Comparison of ENCODE assay signal across 9 cellular contexts in genomic region chr19:48745208-48745995, GRCh38. TPM values are rescaled to one million over a fixed set of nuclear protein-coding genes. Genes with fewer than 3 reads are reported as not detected.
A peak's percentile ranks its signal among the peaks of the same experiment; 100 is the strongest.
DNase-seq lines count a peak whose midpoint lies in the region; ATAC-seq and TF ChIP-seq lines count a peak whose summit lies in the region.
"Had no signal": no experiment of that assay in that cellular context is flagged by ENCODE, and none has a peak within 500 bp of the region (broad histone marks: within the 10 kb centered on the region; RNA-seq: fewer than 3 reads in every experiment).

No MANE protein-coding gene starts in this region.

- no peak overlapping the region for H3K27ac ChIP-seq in CD4-positive, alpha-beta memory T cell (ENCODE audit: low read depth, low read length)
- H3K27ac ChIP-seq in heart left ventricle, result peak overlapping the region in 2 of 12 donors; percentile 86 to 87
- no peak overlapping the region for H3K27ac ChIP-seq in suprapubic skin
- H3K27ac ChIP-seq: tibial nerve had no signal

- H3K4me1 ChIP-seq in CD4-positive, alpha-beta memory T cell (ENCODE audit: insufficient read depth, low read length), result peaks cover 22% of the 10 kb centered on the region
- H3K4me1 ChIP-seq in heart left ventricle (peaks cover 0 to 26% (median 9%) of the 10 kb centered on the region in 12 donors), suprapubic skin (peaks cover 13% of the 10 kb centered on the region)

- WGBS in heart left ventricle, 4 donors, result 33 to 46% (median 43%) methylated on average over 33 of the region's 33 CpGs
- 32% methylated on average over 33 of the region's 33 CpGs for WGBS in suprapubic skin

- TF ChIP-seq CTCF in HFFc6 (IDR thresholded peaks at IDR 0.05) (no peak), heart left ventricle (IDR thresholded peaks at IDR 0.05) (no peak), suprapubic skin (IDR thresholded peaks at IDR 0.05) (no peak)

- intact Hi-C loops in CD4-positive, alpha-beta memory T cell (cut with micrococcal nuclease), result no loop called here
- intact Hi-C loops in heart left ventricle (cut with DNase I), result no loop called here

- H3K4me3 Mint-ChIP-seq in CD4-positive, alpha-beta memory T cell, result peak overlapping the region in 1 of 8 donors; percentile 36
- H3K4me3 Mint-ChIP-seq in HFFc6, result no peak overlapping the region
- H3K4me3 Mint-ChIP-seq in activated naive CD4-positive, alpha-beta T cell treated with anti-CD3 and anti-CD28 coated beads, Interleukin-2, amount 10 ng/mL, durations not matched to agents 7 days and 5 days, result no peak overlapping the region

- H3K27me3 ChIP-seq in CD4-positive, alpha-beta memory T cell (ENCODE audit: insufficient read depth, low read length), result peaks cover 5% of the 10 kb centered on the region
- H3K27me3 ChIP-seq in heart left ventricle (peaks cover 0 to 8% (median 0%) of the 10 kb centered on the region in 9 donors), suprapubic skin (no peaks in the 10 kb centered on the region)

- peaks cover 8 to 22% (median 16%) of the 10 kb centered on the region in 4 donors for H3K4me1 Mint-ChIP-seq in CD4-positive, alpha-beta memory T cell
- H3K4me1 Mint-ChIP-seq in HFFc6 (ENCODE audit: low read depth), result no peaks in the 10 kb centered on the region
- H3K4me1 Mint-ChIP-seq in activated naive CD4-positive, alpha-beta T cell treated with anti-CD3 and anti-CD28 coated beads, Interleukin-2, amount 10 ng/mL, durations not matched to agents 7 days and 5 days, result peaks cover 30% of the 10 kb centered on the region

- POLR2A ChIA-PET in CD4-positive, alpha-beta memory T cell (lab: Charles Lee; ENCODE audit: partially characterized antibody), result no interaction called here

- no peak for TF ChIP-seq EP300 in suprapubic skin (IDR thresholded peaks at IDR 0.05)

- peaks cover 0 to 1% (median 0%) of the 10 kb centered on the region in 8 donors for H3K9me3 Mint-ChIP-seq in CD4-positive, alpha-beta memory T cell
- no peaks in the 10 kb centered on the region; the same call in 1 of the 2 replicates for H3K9me3 Mint-ChIP-seq in HFFc6
- H3K9me3 Mint-ChIP-seq in activated naive CD4-positive, alpha-beta T cell treated with anti-CD3 and anti-CD28 coated beads, Interleukin-2, amount 10 ng/mL, durations not matched to agents 7 days and 5 days, result no peaks in the 10 kb centered on the region

- H3K36me3 Mint-ChIP-seq in CD4-positive, alpha-beta memory T cell, result no peaks in the 10 kb centered on the region
- peaks cover 5% of the 10 kb centered on the region; the same call in 1 of the 2 replicates for H3K36me3 Mint-ChIP-seq in HFFc6 (ENCODE audit: low read depth)
- H3K36me3 Mint-ChIP-seq in activated naive CD4-positive, alpha-beta T cell treated with anti-CD3 and anti-CD28 coated beads, Interleukin-2, amount 10 ng/mL, durations not matched to agents 7 days and 5 days, result no peaks in the 10 kb centered on the region

- H3K4me3 ChIP-seq in CD4-positive, alpha-beta memory T cell (ENCODE audit: low read length in 2 of 2), result no peak overlapping the region
- H3K4me3 ChIP-seq in heart left ventricle (peak overlapping the region in 1 of 12 donors; percentile 10), suprapubic skin (no peak overlapping the region)
- H3K4me3 ChIP-seq: tibial nerve had no signal

- CTCF ChIA-PET in CD4-positive, alpha-beta memory T cell (lab: Charles Lee; ENCODE audit: partially characterized antibody), result interaction anchor here (1.3 kb wide), 1 partner anchor 15 kb away, joined by 4 read pairs; no protein-coding TSS in a partner anchor
- CTCF ChIA-PET in activated naive CD4-positive, alpha-beta T cell treated with anti-CD3 and anti-CD28 coated beads, Interleukin-2, amount 10 ng/mL, durations not matched to agents 7 days and 5 days (lab: Charles Lee), result no interaction called here

- no peak for TF ChIP-seq POLR2A in heart left ventricle (IDR thresholded peaks at IDR 0.05)
- TF ChIP-seq POLR2A in suprapubic skin (IDR thresholded peaks at IDR 0.05), result no peak

- H3K27ac Mint-ChIP-seq in CD4-positive, alpha-beta memory T cell, result peak overlapping the region in 1 of 7 donors; percentile 52
- no peak overlapping the region for H3K27ac Mint-ChIP-seq in HFFc6
- no peak overlapping the region for H3K27ac Mint-ChIP-seq in activated naive CD4-positive, alpha-beta T cell treated with anti-CD3 and anti-CD28 coated beads, Interleukin-2, amount 10 ng/mL, durations not matched to agents 7 days and 5 days

- peak in 2 of 4 donors; percentile 28 to 43 for ATAC-seq in heart left ventricle

- DNase-seq in CD4-positive, alpha-beta memory T cell, result peak; percentile 57 to 70 (median 63)
- DNase-seq in HFFc6 (peak; percentile 61), OCI-M2 (lab: John Stamatoyannopoulos, UW; ENCODE audit: unreplicated experiment) (peak; percentile 27), heart left ventricle (peak in 4 of 5 donors; percentile 60 to 69 (median 60)), suprapubic skin (ENCODE audit: low spot score in 2 of 2) (no peak), A172 (ENCODE audit: low spot score) (no peak)
- DNase-seq in activated naive CD4-positive, alpha-beta T cell treated with anti-CD3 and anti-CD28 coated beads, Interleukin-2, amount 10 ng/mL, durations not matched to agents 7 days and 5 days, result peak; percentile 64
- peak; percentile 30 for DNase-seq in stimulated activated CD4-positive, alpha-beta T cell treated with anti-CD3 and anti-CD28 coated beads, Interleukin-12 subunit alpha, Interleukin-12 subunit beta, amount 100 ng/mL, for 4 hours

- peaks cover 0 to 4% of the 10 kb centered on the region in 2 donors for H3K27me3 Mint-ChIP-seq in CD4-positive, alpha-beta memory T cell
- peaks cover 11% of the 10 kb centered on the region; the same call in 1 of the 2 replicates for H3K27me3 Mint-ChIP-seq in HFFc6 (ENCODE audit: insufficient read depth)
- H3K27me3 Mint-ChIP-seq in activated naive CD4-positive, alpha-beta T cell treated with anti-CD3 and anti-CD28 coated beads, Interleukin-2, amount 10 ng/mL, durations not matched to agents 7 days and 5 days, result peaks cover 86% of the 10 kb centered on the region

- no peaks in the 10 kb centered on the region for H3K36me3 ChIP-seq in CD4-positive, alpha-beta memory T cell (ENCODE audit: insufficient read depth, low read length)
- H3K36me3 ChIP-seq in heart left ventricle, result peaks cover 0 to 5% (median 0%) of the 10 kb centered on the region in 9 donors
- peaks cover 8% of the 10 kb centered on the region for H3K36me3 ChIP-seq in suprapubic skin
- H3K36me3 ChIP-seq: tibial nerve had no signal

- no peaks in the 10 kb centered on the region for H3K9me3 ChIP-seq in CD4-positive, alpha-beta memory T cell (ENCODE audit: control insufficient read depth in 1 of 2, low read length in 2 of 2)
- no peaks in the 10 kb centered on the region for H3K9me3 ChIP-seq in heart left ventricle
- H3K9me3 ChIP-seq in suprapubic skin, result no peaks in the 10 kb centered on the region
- H3K9me3 ChIP-seq: tibial nerve had no signal

RNA-seq across cellular contexts. Expression of gene IZUMO1, which starts 1.3 kb away (rescaled TPM):
- not detected for total RNA-seq in CD4-positive, alpha-beta memory T cell
- not detected for polyA plus RNA-seq in CD4-positive, alpha-beta memory T cell
- total RNA-seq in HFFc6 (2021; fragmentation: NEBNext Ultra II Directional; extraction: Animal tissue kit (Norgen Biotek cat#: 25700)), result not detected
- under 1 TPM; 0.13 to 0.56 (median 0.42) TPM for total RNA-seq in heart left ventricle
- under 1 TPM; 0.53 to 0.93 TPM for polyA plus RNA-seq in heart left ventricle
- under 1 TPM in 2 of 4 donors, not detected in 2; 0.40 to 0.45 TPM for total RNA-seq in suprapubic skin
- total RNA-seq in A172 (2014; rRNA removed; shearing (Covaris generic)), result not detected in 2 replicates

RNA-seq across cellular contexts. Expression of gene RASIP1, which starts 5.0 kb away (rescaled TPM):
- total RNA-seq in CD4-positive, alpha-beta memory T cell, result under 1 TPM in 1 of 2 experiments, not detected in 1; 0.22 TPM
- polyA plus RNA-seq in CD4-positive, alpha-beta memory T cell, result under 1 TPM; 0.10 to 0.25 TPM
- total RNA-seq in HFFc6 (2021; fragmentation: NEBNext Ultra II Directional; extraction: Animal tissue kit (Norgen Biotek cat#: 25700)), result under 1 TPM in 1 of 6 experiments, not detected in 5; 0.07 TPM
- total RNA-seq in heart left ventricle (10 to 100 TPM; 10.0 to 28.1 (median 15.3) TPM), suprapubic skin (10 to 100 TPM in 1 of 4 donors, 1 to 10 TPM in 3; 5.1 to 16.1 (median 6.5) TPM)
- 10 to 100 TPM; 14.6 to 15.7 TPM for polyA plus RNA-seq in heart left ventricle
- 0.07 and 0.12 TPM in 2 replicates for total RNA-seq in A172 (2014; rRNA removed; shearing (Covaris generic))

RNA-seq across cellular contexts. Expression of gene FUT1, which starts 7.0 kb away (rescaled TPM):
- total RNA-seq in CD4-positive, alpha-beta memory T cell, result under 1 TPM; 0.22 to 0.32 TPM
- polyA plus RNA-seq in CD4-positive, alpha-beta memory T cell, result under 1 TPM in 1 of 2 donors, not detected in 1; 0.11 TPM
- total RNA-seq in HFFc6 (2021; fragmentation: NEBNext Ultra II Directional; extraction: Animal tissue kit (Norgen Biotek cat#: 25700)), result under 1 TPM in 3 of 6 experiments, not detected in 3; 0.05 to 0.06 (median 0.05) TPM
- 1 to 10 TPM; 1.8 to 6.2 (median 2.7) TPM for total RNA-seq in heart left ventricle
- polyA plus RNA-seq in heart left ventricle, result 1 to 10 TPM; 2.3 to 3.0 TPM
- total RNA-seq in suprapubic skin, result 1 to 10 TPM; 1.2 to 3.9 (median 2.6) TPM
- total RNA-seq in A172 (2014; rRNA removed; shearing (Covaris generic)), result 0.81 and 0.98 TPM in 2 replicates

RNA-seq across cellular contexts. Expression of gene FGF21, which starts 9.9 kb away (rescaled TPM):
- total RNA-seq in CD4-positive, alpha-beta memory T cell, result not detected
- not detected for polyA plus RNA-seq in CD4-positive, alpha-beta memory T cell
- total RNA-seq in HFFc6 (2021; fragmentation: NEBNext Ultra II Directional; extraction: Animal tissue kit (Norgen Biotek cat#: 25700)), result not detected
- total RNA-seq in heart left ventricle (not detected), suprapubic skin (not detected)
- polyA plus RNA-seq in heart left ventricle, result not detected
- total RNA-seq in A172 (2014; rRNA removed; shearing (Covaris generic)), result not detected in 2 replicates
- total RNA-seq: tibial nerve had no signal

RNA-seq across cellular contexts. Expression of gene MAMSTR, which starts 25.9 kb away (rescaled TPM):
- total RNA-seq in CD4-positive, alpha-beta memory T cell, result 1 to 10 TPM; 2.1 to 2.5 TPM
- under 1 TPM; 0.71 to 0.73 TPM for polyA plus RNA-seq in CD4-positive, alpha-beta memory T cell
- 1 to 10 TPM; 2.7 to 4.5 (median 3.0) TPM for total RNA-seq in HFFc6 (2021; fragmentation: NEBNext Ultra II Directional; extraction: Animal tissue kit (Norgen Biotek cat#: 25700))
- 1 to 10 TPM in 7 of 9 donors, under 1 TPM in 2; 0.65 to 5.5 (median 1.7) TPM for total RNA-seq in heart left ventricle
- 1 to 10 TPM; 2.0 to 3.7 TPM for polyA plus RNA-seq in heart left ventricle
- total RNA-seq in suprapubic skin, result 1 to 10 TPM in 3 of 4 donors, under 1 TPM in 1; 0.57 to 1.6 (median 1.5) TPM
- total RNA-seq in A172 (2014; rRNA removed; shearing (Covaris generic)), result 0.93 and 1.1 TPM in 2 replicates

Comparison
In these comparisons a context has a peak if more than half of its experiments do, and no peak if none do; other contexts are left out.
1. DNase-seq: peak in CD4-positive, alpha-beta memory T cell (5 of 5), HFFc6 (single experiment), OCI-M2 (single experiment), activated naive CD4-positive, alpha-beta T cell treated with anti-CD3 and anti-CD28 coated beads, Interleukin-2, amount 10 ng/mL, durations not matched to agents 7 days and 5 days (single experiment), heart left ventricle (4 of 5) and stimulated activated CD4-positive, alpha-beta T cell treated with anti-CD3 and anti-CD28 coated beads, Interleukin-12 subunit alpha, Interleukin-12 subunit beta, amount 100 ng/mL, for 4 hours (single experiment); none in suprapubic skin (0 of 2) and A172 (single experiment).